8 cellular contexts compared by ENCODE assay signal in genomic region chr16:52976539-52977167, GRCh38.
DNase-seq lines count a peak whose midpoint lies in the region; ATAC-seq and TF ChIP-seq lines count a peak whose summit lies in the region.

No MANE protein-coding gene starts in this region.

- peaks cover 18% of the 10 kb centered on the region for H3K27me3 Mint-ChIP-seq in memory B cell

- H3K4me1 ChIP-seq in heart left ventricle: no peaks in the 10 kb centered on the region
- H3K4me1 ChIP-seq in right atrium auricular region: no peaks in the 10 kb centered on the region

- H3K27ac ChIP-seq in heart left ventricle (no peak overlapping the region), right atrium auricular region (no peak overlapping the region)

- no peak overlapping the region for H3K4me3 ChIP-seq in heart left ventricle
- no peak overlapping the region for H3K4me3 ChIP-seq in right atrium auricular region
- H3K4me3 ChIP-seq in astrocyte of the cerebellum (ENCODE audit: low read depth, low read length): no peak overlapping the region

- TF ChIP-seq CTCF in heart left ventricle (IDR thresholded peaks at IDR 0.05) (peak in 11 of 12 donors; percentile 7 to 53 (median 31)), right atrium auricular region (IDR thresholded peaks at IDR 0.05) (peak in 1 of 2 donors; percentile 36), astrocyte of the cerebellum (IDR thresholded peaks at IDR 0.05; ENCODE audit: low read depth, low read length, missing control alignments) (peak; percentile 15)

- H3K36me3 ChIP-seq in heart left ventricle (no peaks in the 10 kb centered on the region), right atrium auricular region (no peaks in the 10 kb centered on the region)

- in situ Hi-C loops in astrocyte of the cerebellum (cut with HindIII; ENCODE audit: low sequenced_read_pairs): no loop called here

- peak in 1 of 4 donors; percentile 51 for ATAC-seq in heart left ventricle
- peak; percentile 60 for ATAC-seq in HG03378 (IDR thresholded peaks at IDR 0.05; ENCODE audit: unreplicated experiment)
- peak; percentile 49 for ATAC-seq in memory B cell (ENCODE audit: low read depth)
- ATAC-seq in HG02588 (IDR thresholded peaks at IDR 0.05; ENCODE audit: unreplicated experiment): no peak

- H3K4me1 Mint-ChIP-seq in memory B cell: no peaks in the 10 kb centered on the region

- no peaks in the 10 kb centered on the region for H3K27me3 ChIP-seq in heart left ventricle
- H3K27me3 ChIP-seq in right atrium auricular region: no peaks in the 10 kb centered on the region

- peaks cover 3% of the 10 kb centered on the region for H3K9me3 Mint-ChIP-seq in memory B cell

- peaks cover 0 to 5% (median 0%) of the 10 kb centered on the region in 12 donors for H3K9me3 ChIP-seq in heart left ventricle
- no peaks in the 10 kb centered on the region for H3K9me3 ChIP-seq in right atrium auricular region

- intact Hi-C loops in heart left ventricle (cut with DNase I): loop anchor here in 1 of 10 donors (5.0 kb wide), 1 partner anchor 186 kb away; no protein-coding TSS in a partner anchor

- no peak overlapping the region for H3K27ac Mint-ChIP-seq in memory B cell

- TF ChIP-seq POLR2A in heart left ventricle (IDR thresholded peaks at IDR 0.05): no peak

- H3K4me3 Mint-ChIP-seq in memory B cell: no peak overlapping the region

- DNase-seq in heart left ventricle (no peak), right atrium auricular region (ENCODE audit: low spot score) (no peak), astrocyte of the cerebellum (ENCODE audit: low read depth) (no peak), memory B cell (ENCODE audit: low spot score in 2 of 2) (peak in 1 of 2 donors; percentile 2), occipital lobe (lab: John Stamatoyannopoulos, UW) (no peak)
- DNase-seq in activated T-cell treated with anti-CD3 and anti-CD28 coated beads, Interleukin-2, amount 50 U/mL, for 1 hour: no peak

- H3K36me3 Mint-ChIP-seq in memory B cell: peaks cover 3% of the 10 kb centered on the region
